12 cellular contexts compared by ENCODE assay signal in genomic region chr7:55548295-55548731, GRCh38. TPM values are rescaled to one million over a fixed set of nuclear protein-coding genes. Genes with fewer than 3 reads are reported as not detected.
A peak's percentile ranks its signal among the peaks of the same experiment; 100 is the strongest.
DNase-seq lines count a peak whose midpoint lies in the region; ATAC-seq and TF ChIP-seq lines count a peak whose summit lies in the region.
"Had no signal": no experiment of that assay in that cellular context is flagged by ENCODE, and none has a peak within 500 bp of the region (broad histone marks: within the 10 kb centered on the region; RNA-seq: fewer than 3 reads in every experiment).

No MANE protein-coding gene starts in this region.

- peak; percentile 58 for DNase-seq in SW480 (ENCODE audit: low spot score)
- no peak for DNase-seq in activated CD4-positive, alpha-beta T cell treated with anti-CD3 and anti-CD28 coated beads, Interleukin-2, amount 50 U/mL, for 1 hour
- no peak for DNase-seq in HEK293T (ENCODE audit: extremely low spot score)
- no peak for DNase-seq in GOT3 (lab: John Stamatoyannopoulos, UW)
- no peak for DNase-seq in activated CD4-positive, alpha-beta memory T cell treated with anti-CD3 and anti-CD28 coated beads for 36 hours
- DNase-seq: NCI-H446 had no signal

- peaks cover 18% of the 10 kb centered on the region for H3K36me3 Mint-ChIP-seq in activated CD4-positive, alpha-beta memory T cell treated with anti-CD3 and anti-CD28 coated beads for 36 hours

- H3K27me3 Mint-ChIP-seq in activated CD4-positive, alpha-beta memory T cell treated with anti-CD3 and anti-CD28 coated beads for 36 hours = no peaks in the 10 kb centered on the region

- peak overlapping the region; percentile 4 for H3K4me3 ChIP-seq in GM12875 (ENCODE audit: low read depth, low read length)
- H3K4me3 ChIP-seq: BLaER1, lung had no signal

- intact Hi-C loops in activated CD4-positive, alpha-beta memory T cell treated with anti-CD3 and anti-CD28 coated beads for 36 hours (cut with micrococcal nuclease) = no loop called here

- ATAC-seq in GM19438 (IDR thresholded peaks at IDR 0.05; ENCODE audit: low read depth, unreplicated experiment) (peak; percentile 46), HG02973 (IDR thresholded peaks at IDR 0.05; ENCODE audit: unreplicated experiment) (peak; percentile 46)
- ATAC-seq: HepG2 had no signal

- H3K4me3 Mint-ChIP-seq in activated CD4-positive, alpha-beta memory T cell treated with anti-CD3 and anti-CD28 coated beads for 36 hours = no peak overlapping the region

- TF ChIP-seq CTCF in GM12875 (IDR thresholded peaks at IDR 0.05; ENCODE audit: borderline replicate concordance, insufficient read depth, low read depth, low read length) = no peak

- H3K27ac Mint-ChIP-seq in activated CD4-positive, alpha-beta memory T cell treated with anti-CD3 and anti-CD28 coated beads for 36 hours = no peak overlapping the region

- H3K4me1 Mint-ChIP-seq in activated CD4-positive, alpha-beta memory T cell treated with anti-CD3 and anti-CD28 coated beads for 36 hours (ENCODE audit: low read depth) = peaks cover 87% of the 10 kb centered on the region

- CTCF ChIA-PET in HEK293T (lab: Yijun Ruan, JAX) = no interaction called here
- CTCF ChIA-PET in activated CD4-positive, alpha-beta memory T cell treated with anti-CD3 and anti-CD28 coated beads for 36 hours (lab: Charles Lee) = no interaction called here

- H3K9me3 Mint-ChIP-seq in activated CD4-positive, alpha-beta memory T cell treated with anti-CD3 and anti-CD28 coated beads for 36 hours = no peaks in the 10 kb centered on the region

- POLR2A ChIA-PET in HEK293T (lab: Yijun Ruan, JAX) = no interaction called here
- POLR2A ChIA-PET in activated CD4-positive, alpha-beta memory T cell treated with anti-CD3 and anti-CD28 coated beads for 36 hours (lab: Charles Lee) = no interaction called here

TF ChIP-seq in HEK293T, 16 proteins besides CTCF, POLR2A, EP300 and RAD21:
- TF ChIP-seq ZNF384 (IDR thresholded peaks at IDR 0.05) = no peak
- TF ChIP-seq ARNT (IDR thresholded peaks at IDR 0.05) = no peak
- no peak for TF ChIP-seq FOXM1 (IDR thresholded peaks at IDR 0.05; ENCODE audit: borderline replicate concordance)
- TF ChIP-seq, protein P1, sequence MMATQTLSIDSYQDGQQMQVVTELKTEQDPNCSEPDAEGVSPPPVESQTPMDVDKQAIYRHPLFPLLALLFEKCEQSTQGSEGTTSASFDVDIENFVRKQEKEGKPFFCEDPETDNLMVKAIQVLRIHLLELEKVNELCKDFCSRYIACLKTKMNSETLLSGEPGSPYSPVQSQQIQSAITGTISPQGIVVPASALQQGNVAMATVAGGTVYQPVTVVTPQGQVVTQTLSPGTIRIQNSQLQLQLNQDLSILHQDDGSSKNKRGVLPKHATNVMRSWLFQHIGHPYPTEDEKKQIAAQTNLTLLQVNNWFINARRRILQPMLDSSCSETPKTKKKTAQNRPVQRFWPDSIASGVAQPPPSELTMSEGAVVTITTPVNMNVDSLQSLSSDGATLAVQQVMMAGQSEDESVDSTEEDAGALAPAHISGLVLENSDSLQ (IDR thresholded peaks at IDR 0.05) = no peak
- TF ChIP-seq FOXK2 (IDR thresholded peaks at IDR 0.05) = no peak
- TF ChIP-seq HDGF (IDR thresholded peaks at IDR 0.05; ENCODE audit: borderline replicate concordance) = no peak
- no peak for TF ChIP-seq FOXA1 (IDR thresholded peaks at IDR 0.05)
- no peak for TF ChIP-seq SP1 (IDR thresholded peaks at IDR 0.05)
- TF ChIP-seq ELF4 (IDR thresholded peaks at IDR 0.05) = no peak
- TF ChIP-seq CTBP1 (IDR thresholded peaks at IDR 0.05; ENCODE audit: borderline replicate concordance) = no peak
- no peak for TF ChIP-seq TARDBP (IDR thresholded peaks at IDR 0.05)
- no peak for TF ChIP-seq SUZ12 (IDR thresholded peaks at IDR 0.05)
- no peak for TF ChIP-seq BHLHE40 (IDR thresholded peaks at IDR 0.05; ENCODE audit: borderline replicate concordance)

RNA-seq across cellular contexts. Expression of gene VOPP1, which starts 24.0 kb away (rescaled TPM):
- 10 to 100 TPM; 64.9 to 67.2 TPM for total RNA-seq in activated CD4-positive, alpha-beta memory T cell treated with anti-CD3 and anti-CD28 coated beads for 36 hours
